ENCODE assay signal across 22 cellular contexts in genomic region chr1:8846263-8846662, GRCh38.
"Had no signal": no experiment of that assay in that cellular context is flagged by ENCODE, and none has a peak within 500 bp of the region (broad histone marks: within the 10 kb centered on the region; RNA-seq: fewer than 3 reads in every experiment).

No MANE protein-coding gene starts in this region.

- H3K27me3 Mint-ChIP-seq: memory B cell had no signal

- H3K27ac Mint-ChIP-seq: memory B cell, type B pancreatic cell had no signal

- DNase-seq: cortex of kidney; dorsolateral prefrontal cortex; effector CD8-positive, alpha-beta T cell; kidney; left cardiac atrium; left ventricle myocardium inferior; lower lobe of right lung; midbrain; naive thymus-derived CD4-positive, alpha-beta T cell; nucleus accumbens; ovary; stimulated activated CD4-positive, alpha-beta T cell treated with anti-CD3 and anti-CD28 coated beads, Interleukin-2, amount 100 ng/mL, for 48 hours; stimulated activated naive CD4-positive, alpha-beta T cell treated with Interleukin-2 at 50 U/mL for 16 hours; thyroid gland; uterus had no signal

- H3K4me1 ChIP-seq: uterus had no signal

- H3K9me3 Mint-ChIP-seq: memory B cell, neural crest cell, type B pancreatic cell had no signal

- H3K36me3 Mint-ChIP-seq: memory B cell; naive thymus-derived CD4-positive, alpha-beta T cell; type B pancreatic cell had no signal

- H3K4me3 Mint-ChIP-seq: memory B cell; naive thymus-derived CD4-positive, alpha-beta T cell; neural crest cell; type B pancreatic cell had no signal

- H3K4me1 Mint-ChIP-seq: memory B cell had no signal

- ATAC-seq: gastroesophageal sphincter; left cardiac atrium; lower lobe of right lung; naive thymus-derived CD4-positive, alpha-beta T cell had no signal

- H3K27ac ChIP-seq: dorsolateral prefrontal cortex, esophagus muscularis mucosa, gastroesophageal sphincter, left ventricle myocardium inferior, lower lobe of right lung, ovary, right atrium auricular region, uterus had no signal

- H3K9me3 ChIP-seq: esophagus muscularis mucosa, gastroesophageal sphincter, left ventricle myocardium inferior, lower lobe of right lung, ovary, right atrium auricular region, thyroid gland, uterus had no signal

- H3K27me3 ChIP-seq: dorsolateral prefrontal cortex, esophagus muscularis mucosa, gastroesophageal sphincter, ovary, right atrium auricular region, thyroid gland, uterus had no signal

- H3K36me3 ChIP-seq: esophagus muscularis mucosa, gastroesophageal sphincter, left ventricle myocardium inferior, lower lobe of right lung, ovary, right atrium auricular region, thyroid gland, uterus had no signal

- H3K4me2 ChIP-seq: smooth muscle cell had no signal

- H3K4me3 ChIP-seq: dorsolateral prefrontal cortex, esophagus muscularis mucosa, gastroesophageal sphincter, left ventricle myocardium inferior, lower lobe of right lung, ovary, right atrium auricular region, smooth muscle cell, thyroid gland, uterus had no signal
